ENCODE assay signal across 8 cellular contexts in genomic region chr21:46323227-46323709, GRCh38. TPM values are rescaled to one million over a fixed set of nuclear protein-coding genes. Genes with fewer than 3 reads are reported as not detected.
DNase-seq lines count a peak whose midpoint lies in the region; ATAC-seq and TF ChIP-seq lines count a peak whose summit lies in the region.

No MANE protein-coding gene starts in this region.

- no peak for TF ChIP-seq CTCF in tibial nerve (IDR thresholded peaks at IDR 0.05)

- peaks cover 39% of the 10 kb centered on the region for H3K36me3 Mint-ChIP-seq in activated naive CD8-positive, alpha-beta T cell treated with anti-CD3 and anti-CD28 coated beads, Interleukin-2, amount 50 U/mL, for 24 hours (ENCODE audit: low read depth)

- H3K36me3 ChIP-seq in tibial nerve = peaks cover 0 to 11% (median 0%) of the 10 kb centered on the region in 3 donors

- WGBS in tibial nerve, 2 donors = 0% methylated on average over 29 to 31 of the region's 34 CpGs

- TF ChIP-seq EP300 in tibial nerve (IDR thresholded peaks at IDR 0.05) = no peak

- H3K27ac Mint-ChIP-seq in activated naive CD8-positive, alpha-beta T cell treated with anti-CD3 and anti-CD28 coated beads, Interleukin-2, amount 50 U/mL, for 24 hours = peak overlapping the region; percentile 88

- peak overlapping the region in 3 of 4 donors; percentile 15 to 95 (median 95) for H3K27ac ChIP-seq in tibial nerve

- peak; percentile 9 for ATAC-seq in HG03439 (IDR thresholded peaks at IDR 0.05; ENCODE audit: unreplicated experiment)
- no peak for ATAC-seq in activated naive CD8-positive, alpha-beta T cell treated with anti-CD3 and anti-CD28 coated beads, Interleukin-2, amount 50 U/mL, for 24 hours

- H3K4me1 ChIP-seq in tibial nerve = peaks cover 0 to 29% (median 9%) of the 10 kb centered on the region in 4 donors

- H3K27me3 Mint-ChIP-seq in activated naive CD8-positive, alpha-beta T cell treated with anti-CD3 and anti-CD28 coated beads, Interleukin-2, amount 50 U/mL, for 24 hours = no peaks in the 10 kb centered on the region

- peak overlapping the region; percentile 83 to 100 (median 92) for H3K4me3 ChIP-seq in tibial nerve

- H3K9me3 Mint-ChIP-seq in activated naive CD8-positive, alpha-beta T cell treated with anti-CD3 and anti-CD28 coated beads, Interleukin-2, amount 50 U/mL, for 24 hours = no peaks in the 10 kb centered on the region

- peak overlapping the region; percentile 93 for H3K4me3 Mint-ChIP-seq in activated naive CD8-positive, alpha-beta T cell treated with anti-CD3 and anti-CD28 coated beads, Interleukin-2, amount 50 U/mL, for 24 hours

- peak; percentile 6 for DNase-seq in activated effector memory CD4-positive, alpha-beta T cell treated with Interleukin-2 at 50 U/mL for 16 hours
- DNase-seq in activated effector memory CD4-positive, alpha-beta T cell treated with anti-CD3 and anti-CD28 coated beads, Interleukin-2, amount 50 U/mL, for 16 hours = no peak
- no peak for DNase-seq in activated naive CD8-positive, alpha-beta T cell treated with anti-CD3 and anti-CD28 coated beads, Interleukin-2, amount 50 U/mL, for 24 hours
- DNase-seq in left kidney (ENCODE audit: low read depth, low spot score) (peak; percentile 43), tibial nerve (ENCODE audit: low spot score in 2 of 2) (no peak), A172 (ENCODE audit: low spot score) (no peak), midbrain (lab: John Stamatoyannopoulos, UW) (no peak)

- TF ChIP-seq POLR2A in tibial nerve (IDR thresholded peaks at IDR 0.05) = no peak

- H3K9me3 ChIP-seq in tibial nerve = no peaks in the 10 kb centered on the region

- H3K4me1 Mint-ChIP-seq in activated naive CD8-positive, alpha-beta T cell treated with anti-CD3 and anti-CD28 coated beads, Interleukin-2, amount 50 U/mL, for 24 hours = peaks cover 39% of the 10 kb centered on the region

- no peaks in the 10 kb centered on the region for H3K27me3 ChIP-seq in tibial nerve

RNA-seq across cellular contexts. Expression of gene C21orf58, which starts 0.4 kb away (rescaled TPM):
- total RNA-seq in tibial nerve = 10 to 100 TPM in 1 of 4 donors, 1 to 10 TPM in 3; 2.2 to 11.1 (median 3.0) TPM
- total RNA-seq in A172 (2014; rRNA removed; shearing (Covaris generic)) = 7.8 and 8.9 TPM in 2 replicates

RNA-seq across cellular contexts. Expression of gene PCNT, which starts 0.7 kb away (rescaled TPM):
- total RNA-seq in tibial nerve = 10 to 100 TPM; 42.8 to 58.6 (median 45.9) TPM
- 20.1 and 20.5 TPM in 2 replicates for total RNA-seq in A172 (2014; rRNA removed; shearing (Covaris generic))

RNA-seq across cellular contexts. Expression of gene YBEY, which starts 37.1 kb away (rescaled TPM):
- 10 to 100 TPM in 3 of 4 donors, 1 to 10 TPM in 1; 6.7 to 20.1 (median 15.5) TPM for total RNA-seq in tibial nerve
- 13.7 and 25.5 TPM in 2 replicates for total RNA-seq in A172 (2014; rRNA removed; shearing (Covaris generic))

RNA-seq across cellular contexts. Expression of gene MCM3AP, which starts 37.9 kb away (rescaled TPM):
- 100 to 1,000 TPM; 112 to 180 (median 146) TPM for total RNA-seq in tibial nerve
- total RNA-seq in A172 (2014; rRNA removed; shearing (Covaris generic)) = 57.6 and 61.7 TPM in 2 replicates

Comparison
In these comparisons a context has a peak if more than half of its experiments do, and no peak if none do; other contexts are left out.
1. DNase-seq: peak in activated effector memory CD4-positive, alpha-beta T cell treated with Interleukin-2 at 50 U/mL for 16 hours (single experiment) and left kidney (single experiment); none in activated effector memory CD4-positive, alpha-beta T cell treated with anti-CD3 and anti-CD28 coated beads, Interleukin-2, amount 50 U/mL, for 16 hours (single experiment), activated naive CD8-positive, alpha-beta T cell treated with anti-CD3 and anti-CD28 coated beads, Interleukin-2, amount 50 U/mL, for 24 hours (single experiment), tibial nerve (0 of 2), A172 (single experiment) and midbrain (single experiment).